In the genomic region with DNA sequence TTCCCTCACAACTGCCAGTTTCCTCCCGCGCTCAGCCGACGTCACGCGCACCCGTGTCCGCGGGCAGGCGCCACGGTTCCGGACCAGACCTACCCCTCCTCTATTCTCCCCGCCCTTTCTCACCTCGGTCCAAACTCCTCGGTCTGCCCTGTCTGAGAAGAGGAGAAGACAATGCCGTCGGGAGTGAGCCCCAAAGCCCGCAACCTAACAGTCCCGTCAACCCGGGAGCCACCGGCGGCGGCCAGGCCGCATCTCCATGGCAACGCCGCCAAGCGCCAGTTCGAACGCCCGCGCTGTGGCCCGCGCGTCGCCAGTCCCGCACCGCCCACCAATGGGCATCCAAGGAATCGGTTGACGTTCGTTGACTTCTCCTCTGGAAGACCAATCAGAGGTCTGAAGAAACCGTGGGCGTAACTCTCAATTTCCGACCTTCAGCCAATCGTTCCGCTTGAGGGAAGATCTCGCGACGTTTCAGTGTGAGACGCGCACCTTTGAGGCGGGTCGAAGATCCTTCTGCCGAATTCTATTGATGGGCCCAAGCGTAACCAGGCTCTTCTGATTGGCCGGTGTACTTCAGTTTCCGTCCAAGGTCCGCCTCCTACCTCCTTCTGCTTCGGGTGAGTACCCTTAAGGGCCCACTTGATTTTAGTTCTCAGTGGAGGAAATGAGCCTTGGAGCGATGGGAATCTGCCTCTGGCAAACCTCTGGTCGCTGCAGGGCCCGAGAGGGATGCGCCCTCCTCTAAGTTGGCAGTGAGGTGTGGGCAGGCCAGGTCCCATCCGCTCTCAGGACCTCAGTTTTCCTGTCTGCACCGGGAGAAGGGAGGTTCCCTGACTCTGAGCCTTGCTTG, we compare ENCODE assay signal across 1 cellular context.
TF ChIP-seq lines count a peak whose summit lies in the region.

A gene with protein sequence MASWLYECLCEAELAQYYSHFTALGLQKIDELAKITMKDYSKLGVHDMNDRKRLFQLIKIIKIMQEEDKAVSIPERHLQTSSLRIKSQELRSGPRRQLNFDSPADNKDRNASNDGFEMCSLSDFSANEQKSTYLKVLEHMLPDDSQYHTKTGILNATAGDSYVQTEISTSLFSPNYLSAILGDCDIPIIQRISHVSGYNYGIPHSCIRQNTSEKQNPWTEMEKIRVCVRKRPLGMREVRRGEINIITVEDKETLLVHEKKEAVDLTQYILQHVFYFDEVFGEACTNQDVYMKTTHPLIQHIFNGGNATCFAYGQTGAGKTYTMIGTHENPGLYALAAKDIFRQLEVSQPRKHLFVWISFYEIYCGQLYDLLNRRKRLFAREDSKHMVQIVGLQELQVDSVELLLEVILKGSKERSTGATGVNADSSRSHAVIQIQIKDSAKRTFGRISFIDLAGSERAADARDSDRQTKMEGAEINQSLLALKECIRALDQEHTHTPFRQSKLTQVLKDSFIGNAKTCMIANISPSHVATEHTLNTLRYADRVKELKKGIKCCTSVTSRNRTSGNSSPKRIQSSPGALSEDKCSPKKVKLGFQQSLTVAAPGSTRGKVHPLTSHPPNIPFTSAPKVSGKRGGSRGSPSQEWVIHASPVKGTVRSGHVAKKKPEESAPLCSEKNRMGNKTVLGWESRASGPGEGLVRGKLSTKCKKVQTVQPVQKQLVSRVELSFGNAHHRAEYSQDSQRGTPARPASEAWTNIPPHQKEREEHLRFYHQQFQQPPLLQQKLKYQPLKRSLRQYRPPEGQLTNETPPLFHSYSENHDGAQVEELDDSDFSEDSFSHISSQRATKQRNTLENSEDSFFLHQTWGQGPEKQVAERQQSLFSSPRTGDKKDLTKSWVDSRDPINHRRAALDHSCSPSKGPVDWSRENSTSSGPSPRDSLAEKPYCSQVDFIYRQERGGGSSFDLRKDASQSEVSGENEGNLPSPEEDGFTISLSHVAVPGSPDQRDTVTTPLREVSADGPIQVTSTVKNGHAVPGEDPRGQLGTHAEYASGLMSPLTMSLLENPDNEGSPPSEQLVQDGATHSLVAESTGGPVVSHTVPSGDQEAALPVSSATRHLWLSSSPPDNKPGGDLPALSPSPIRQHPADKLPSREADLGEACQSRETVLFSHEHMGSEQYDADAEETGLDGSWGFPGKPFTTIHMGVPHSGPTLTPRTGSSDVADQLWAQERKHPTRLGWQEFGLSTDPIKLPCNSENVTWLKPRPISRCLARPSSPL (N-terminal part only) (minus strand): TSS at position 286 of the 850 bp plus-strand sequence. CDS start 17,922 bp downstream, outside the sequence.
Gene NUDT2 (plus strand): TSS at position 587 of the 850 bp plus-strand sequence. CDS start 9,471 bp downstream, outside the sequence.

TF ChIP-seq in HepG2, 621 proteins besides CTCF, POLR2A, EP300 and RAD21 (continued from another document and continues in another):
- TF ChIP-seq GMEB2 (CRISPR knock-in tag; IDR thresholded peaks at IDR 0.05; ENCODE audit: low read depth), result peak; percentile 59; the same call in 1 of the 2 replicates
- no peak for TF ChIP-seq ZNF101 (CRISPR knock-in tag; IDR thresholded peaks at IDR 0.05; ENCODE audit: borderline replicate concordance, low read depth)
- TF ChIP-seq, protein P1, sequence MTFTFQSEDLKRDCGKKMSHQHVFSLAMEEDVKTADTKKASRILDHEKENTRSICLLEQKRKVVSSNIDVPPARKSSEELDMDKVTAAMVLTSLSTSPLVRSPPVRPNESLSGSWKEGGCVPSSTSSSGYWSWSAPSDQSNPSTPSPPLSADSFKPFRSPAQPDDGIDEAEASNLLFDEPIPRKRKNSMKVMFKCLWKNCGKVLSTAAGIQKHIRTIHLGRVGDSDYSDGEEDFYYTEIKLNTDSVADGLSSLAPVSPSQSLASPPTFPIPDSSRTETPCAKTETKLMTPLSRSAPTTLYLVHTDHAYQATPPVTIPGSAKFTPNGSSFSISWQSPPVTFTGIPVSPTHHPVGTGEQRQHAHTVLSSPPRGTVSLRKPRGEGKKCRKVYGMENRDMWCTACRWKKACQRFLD (CRISPR knock-in tag; IDR thresholded peaks at IDR 0.05; ENCODE audit: borderline replicate concordance), result peak; percentile 77; the same call in 1 of the 2 replicates
- no peak; the same call in 1 of the 2 replicates for TF ChIP-seq ZNF343 (CRISPR knock-in tag; IDR thresholded peaks at IDR 0.05)
- no peak; the same call in 1 of the 2 replicates for TF ChIP-seq ZNF274 (CRISPR knock-in tag; IDR thresholded peaks at IDR 0.05)
- TF ChIP-seq AGO2 (optimal IDR thresholded peaks at IDR 0.05; ENCODE audit: low read depth, low read length), result no peak
- no peak for TF ChIP-seq SYNCRIP (IDR thresholded peaks at IDR 0.05; ENCODE audit: insufficient read depth, low read depth, low read length)
- peak; percentile 78 for TF ChIP-seq POGZ (CRISPR knock-in tag; IDR thresholded peaks at IDR 0.05)
- peak; percentile 76; the same call in 1 of the 2 replicates for TF ChIP-seq FOXK1 (CRISPR knock-in tag; IDR thresholded peaks at IDR 0.05; ENCODE audit: borderline replicate concordance, low read depth)
- TF ChIP-seq GPN1 (CRISPR knock-in tag; IDR thresholded peaks at IDR 0.05; ENCODE audit: borderline replicate concordance), result no peak
- TF ChIP-seq TBX2 (CRISPR knock-in tag; IDR thresholded peaks at IDR 0.05; ENCODE audit: borderline replicate concordance), result peak; percentile 42; the same call in 1 of the 2 replicates
- no peak; the same call in 1 of the 2 replicates for TF ChIP-seq ZNF230 (CRISPR knock-in tag; IDR thresholded peaks at IDR 0.05)
- TF ChIP-seq PLSCR1 (CRISPR knock-in tag; IDR thresholded peaks at IDR 0.05; ENCODE audit: borderline replicate concordance), result no peak
- no peak for TF ChIP-seq PAX8 (CRISPR knock-in tag; IDR thresholded peaks at IDR 0.05; ENCODE audit: borderline replicate concordance)
- TF ChIP-seq, protein P2, sequence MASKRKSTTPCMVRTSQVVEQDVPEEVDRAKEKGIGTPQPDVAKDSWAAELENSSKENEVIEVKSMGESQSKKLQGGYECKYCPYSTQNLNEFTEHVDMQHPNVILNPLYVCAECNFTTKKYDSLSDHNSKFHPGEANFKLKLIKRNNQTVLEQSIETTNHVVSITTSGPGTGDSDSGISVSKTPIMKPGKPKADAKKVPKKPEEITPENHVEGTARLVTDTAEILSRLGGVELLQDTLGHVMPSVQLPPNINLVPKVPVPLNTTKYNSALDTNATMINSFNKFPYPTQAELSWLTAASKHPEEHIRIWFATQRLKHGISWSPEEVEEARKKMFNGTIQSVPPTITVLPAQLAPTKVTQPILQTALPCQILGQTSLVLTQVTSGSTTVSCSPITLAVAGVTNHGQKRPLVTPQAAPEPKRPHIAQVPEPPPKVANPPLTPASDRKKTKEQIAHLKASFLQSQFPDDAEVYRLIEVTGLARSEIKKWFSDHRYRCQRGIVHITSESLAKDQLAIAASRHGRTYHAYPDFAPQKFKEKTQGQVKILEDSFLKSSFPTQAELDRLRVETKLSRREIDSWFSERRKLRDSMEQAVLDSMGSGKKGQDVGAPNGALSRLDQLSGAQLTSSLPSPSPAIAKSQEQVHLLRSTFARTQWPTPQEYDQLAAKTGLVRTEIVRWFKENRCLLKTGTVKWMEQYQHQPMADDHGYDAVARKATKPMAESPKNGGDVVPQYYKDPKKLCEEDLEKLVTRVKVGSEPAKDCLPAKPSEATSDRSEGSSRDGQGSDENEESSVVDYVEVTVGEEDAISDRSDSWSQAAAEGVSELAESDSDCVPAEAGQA (IDR thresholded peaks at IDR 0.05; ENCODE audit: low read depth), result no peak; the same call in 1 of the 2 replicates
- TF ChIP-seq, protein P2 (CRISPR knock-in tag; IDR thresholded peaks at IDR 0.05; ENCODE audit: borderline replicate concordance), result 0 out of 2 replicates have a peak, but pooled peaks have one; percentile 12
- TF ChIP-seq NCOR1 (IDR thresholded peaks at IDR 0.05; ENCODE audit: borderline replicate concordance, low read length), result 0 out of 2 replicates have a peak, but pooled peaks have one; percentile 0
- no peak for TF ChIP-seq MTA3 (CRISPR knock-in tag; IDR thresholded peaks at IDR 0.05)
- TF ChIP-seq ZNF501 (CRISPR knock-in tag; IDR thresholded peaks at IDR 0.05), result peak; percentile 76
- peak; percentile 59; the same call in 1 of the 2 replicates for TF ChIP-seq HOXA3 (CRISPR knock-in tag; IDR thresholded peaks at IDR 0.05)
- TF ChIP-seq, protein P3, sequence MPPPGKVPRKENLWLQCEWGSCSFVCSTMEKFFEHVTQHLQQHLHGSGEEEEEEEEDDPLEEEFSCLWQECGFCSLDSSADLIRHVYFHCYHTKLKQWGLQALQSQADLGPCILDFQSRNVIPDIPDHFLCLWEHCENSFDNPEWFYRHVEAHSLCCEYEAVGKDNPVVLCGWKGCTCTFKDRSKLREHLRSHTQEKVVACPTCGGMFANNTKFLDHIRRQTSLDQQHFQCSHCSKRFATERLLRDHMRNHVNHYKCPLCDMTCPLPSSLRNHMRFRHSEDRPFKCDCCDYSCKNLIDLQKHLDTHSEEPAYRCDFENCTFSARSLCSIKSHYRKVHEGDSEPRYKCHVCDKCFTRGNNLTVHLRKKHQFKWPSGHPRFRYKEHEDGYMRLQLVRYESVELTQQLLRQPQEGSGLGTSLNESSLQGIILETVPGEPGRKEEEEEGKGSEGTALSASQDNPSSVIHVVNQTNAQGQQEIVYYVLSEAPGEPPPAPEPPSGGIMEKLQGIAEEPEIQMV (CRISPR knock-in tag; IDR thresholded peaks at IDR 0.05; ENCODE audit: low read depth), result peak; percentile 37
- TF ChIP-seq SOX13 (IDR thresholded peaks at IDR 0.05), result peak; percentile 19; the same call in 1 of the 2 replicates
- no peak for TF ChIP-seq SOX13 (CRISPR knock-in tag; conservative IDR thresholded peaks at IDR 0.05 in 1 of 2, IDR thresholded peaks at IDR 0.05 in 1 of 2)
- no peak for TF ChIP-seq ZNF460 (CRISPR knock-in tag; IDR thresholded peaks at IDR 0.05; ENCODE audit: borderline replicate concordance)
- TF ChIP-seq, protein P4, sequence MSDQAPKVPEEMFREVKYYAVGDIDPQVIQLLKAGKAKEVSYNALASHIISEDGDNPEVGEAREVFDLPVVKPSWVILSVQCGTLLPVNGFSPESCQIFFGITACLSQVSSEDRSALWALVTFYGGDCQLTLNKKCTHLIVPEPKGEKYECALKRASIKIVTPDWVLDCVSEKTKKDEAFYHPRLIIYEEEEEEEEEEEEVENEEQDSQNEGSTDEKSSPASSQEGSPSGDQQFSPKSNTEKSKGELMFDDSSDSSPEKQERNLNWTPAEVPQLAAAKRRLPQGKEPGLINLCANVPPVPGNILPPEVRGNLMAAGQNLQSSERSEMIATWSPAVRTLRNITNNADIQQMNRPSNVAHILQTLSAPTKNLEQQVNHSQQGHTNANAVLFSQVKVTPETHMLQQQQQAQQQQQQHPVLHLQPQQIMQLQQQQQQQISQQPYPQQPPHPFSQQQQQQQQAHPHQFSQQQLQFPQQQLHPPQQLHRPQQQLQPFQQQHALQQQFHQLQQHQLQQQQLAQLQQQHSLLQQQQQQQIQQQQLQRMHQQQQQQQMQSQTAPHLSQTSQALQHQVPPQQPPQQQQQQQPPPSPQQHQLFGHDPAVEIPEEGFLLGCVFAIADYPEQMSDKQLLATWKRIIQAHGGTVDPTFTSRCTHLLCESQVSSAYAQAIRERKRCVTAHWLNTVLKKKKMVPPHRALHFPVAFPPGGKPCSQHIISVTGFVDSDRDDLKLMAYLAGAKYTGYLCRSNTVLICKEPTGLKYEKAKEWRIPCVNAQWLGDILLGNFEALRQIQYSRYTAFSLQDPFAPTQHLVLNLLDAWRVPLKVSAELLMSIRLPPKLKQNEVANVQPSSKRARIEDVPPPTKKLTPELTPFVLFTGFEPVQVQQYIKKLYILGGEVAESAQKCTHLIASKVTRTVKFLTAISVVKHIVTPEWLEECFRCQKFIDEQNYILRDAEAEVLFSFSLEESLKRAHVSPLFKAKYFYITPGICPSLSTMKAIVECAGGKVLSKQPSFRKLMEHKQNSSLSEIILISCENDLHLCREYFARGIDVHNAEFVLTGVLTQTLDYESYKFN (CRISPR knock-in tag; conservative IDR thresholded peaks at IDR 0.05), result no peak; the same call in none of the 2 replicates
- TF ChIP-seq, protein P5, sequence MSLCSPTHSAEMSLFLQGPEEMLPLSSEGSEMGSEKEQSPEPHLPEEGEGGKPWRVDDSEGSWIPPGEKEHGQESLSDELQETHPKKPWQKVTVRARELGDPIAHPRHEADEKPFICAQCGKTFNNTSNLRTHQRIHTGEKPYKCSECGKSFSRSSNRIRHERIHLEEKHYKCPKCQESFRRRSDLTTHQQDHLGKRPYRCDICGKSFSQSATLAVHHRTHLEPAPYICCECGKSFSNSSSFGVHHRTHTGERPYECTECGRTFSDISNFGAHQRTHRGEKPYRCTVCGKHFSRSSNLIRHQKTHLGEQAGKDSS (CRISPR knock-in tag; IDR thresholded peaks at IDR 0.05; ENCODE audit: borderline replicate concordance, low read depth), result no peak
- peak; percentile 6; the same call in 1 of the 2 replicates for TF ChIP-seq SOX5 (CRISPR knock-in tag; IDR thresholded peaks at IDR 0.05; ENCODE audit: borderline replicate concordance)
